In the genomic region with DNA sequence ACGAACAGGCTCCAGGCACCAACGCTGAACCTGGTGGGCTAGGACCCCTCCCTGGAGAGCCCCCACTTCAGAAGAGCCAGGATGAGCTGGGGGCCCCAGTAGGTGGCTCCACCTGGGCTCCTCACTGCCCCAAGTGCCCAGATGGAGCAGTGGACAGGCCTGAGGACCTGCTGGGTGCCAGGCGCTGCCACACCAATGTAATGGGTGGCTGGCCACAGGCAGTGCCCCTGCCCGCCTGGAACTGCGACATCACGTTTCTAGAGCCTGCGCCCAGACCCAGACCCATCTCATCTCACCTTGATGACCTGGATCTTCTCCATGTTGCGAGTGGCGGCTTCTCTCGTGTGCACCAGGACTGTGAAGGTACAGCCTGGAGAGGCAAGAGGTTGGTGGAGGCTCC, we compare ENCODE assay signal across 19 cellular contexts. TPM values are rescaled to one million over a fixed set of nuclear protein-coding genes. Genes with fewer than 3 reads are reported as not detected.
A peak's percentile ranks its signal among the peaks of the same experiment; 100 is the strongest.
DNase-seq lines count a peak whose midpoint lies in the region; ATAC-seq, FAIRE-seq and TF ChIP-seq lines count a peak whose summit lies in the region.
"Had no signal": no experiment of that assay in that cellular context is flagged by ENCODE, and none has a peak within 500 bp of the region (broad histone marks: within the 10 kb centered on the region; RNA-seq: fewer than 3 reads in every experiment).

No MANE protein-coding gene starts in this region.

- peaks cover 30% of the 10 kb centered on the region for H3K4me1 Mint-ChIP-seq in stimulated activated effector memory CD8-positive, alpha-beta T cell treated with anti-CD3 and anti-CD28 coated beads, Interleukin-12 subunit alpha, Interleukin-12 subunit beta, amount 100 ng/mL, for 72 hours

- peaks cover 19 to 24% of the 10 kb centered on the region in 2 experiments; a peak in 3 of 4 replicates for H3K36me3 ChIP-seq in HCT116 (ENCODE audit: control insufficient read depth in 1 of 2, insufficient read depth in 2 of 2, low read length in 2 of 2)
- H3K36me3 ChIP-seq in K562 (ENCODE audit: control insufficient read depth, insufficient read depth, low read length) = peaks cover 84% of the 10 kb centered on the region

- H3K4me2 ChIP-seq in HCT116 (ENCODE audit: low read length) = no peak overlapping the region
- no peak overlapping the region for H3K4me2 ChIP-seq in K562 (ENCODE audit: insufficient read depth, low read length)
- H3K4me2 ChIP-seq: BLaER1 had no signal

- DNase-seq in HCT116 (ENCODE audit: low read depth, low spot score) (no peak), K562 (ENCODE audit: extremely low read depth in 1 of 4, low spot score in 3 of 4) (no peak), NCI-H1694 treated with DMSO at 0.1 percent for 48 hours (lab: John Stamatoyannopoulos, UW) (no peak)
- no peak for DNase-seq in stimulated activated effector memory CD8-positive, alpha-beta T cell treated with anti-CD3 and anti-CD28 coated beads, Interleukin-12 subunit alpha, Interleukin-12 subunit beta, amount 100 ng/mL, for 72 hours (ENCODE audit: low spot score in 2 of 2)
- DNase-seq: 8988T; CD4-positive, alpha-beta memory T cell; DMS153; DMS79; GDM1; HFFc6 had no signal

- no peak for TF ChIP-seq POLR2A in HCT116 (IDR thresholded peaks at IDR 0.05; ENCODE audit: borderline replicate concordance, extremely low read depth, insufficient read depth, insufficient read length)
- no peak for TF ChIP-seq POLR2A in K562 (conservative IDR thresholded peaks at IDR 0.05)

- H2AFZ ChIP-seq in HCT116 (ENCODE audit: low read depth, low read length, poor library complexity, severe bottlenecking) (no peak overlapping the region), K562 (ENCODE audit: low read depth, low read length) (no peak overlapping the region)

- peaks cover 58% of the 10 kb centered on the region for H3K36me3 Mint-ChIP-seq in stimulated activated effector memory CD8-positive, alpha-beta T cell treated with anti-CD3 and anti-CD28 coated beads, Interleukin-12 subunit alpha, Interleukin-12 subunit beta, amount 100 ng/mL, for 72 hours

- BruUV-seq in HCT116 (replicated peaks; lab: Mats Ljungman, UMichigan) (no TSS peak), K562 (replicated peaks; lab: Mats Ljungman, UMichigan) (no TSS peak)

- TF ChIP-seq CTCF in GM12872 (IDR thresholded peaks at IDR 0.05; ENCODE audit: insufficient read depth, low read depth, low read length) (0 out of 3 replicates have a peak, but pooled peaks have one; percentile 8), HCT116 (IDR thresholded peaks at IDR 0.05 in 2 of 3, conservative IDR thresholded peaks at IDR 0.05 in 1 of 3; ENCODE audit: borderline replicate concordance in 1 of 3, insufficient read depth in 1 of 3, low read depth in 2 of 3, low read length in 2 of 3) (0 out of 6 replicates have a peak, but pooled peaks of 1 of the 3 experiments have one; percentile 9), K562 (IDR thresholded peaks at IDR 0.05 in 2 of 3, conservative IDR thresholded peaks at IDR 0.05 in 1 of 3; ENCODE audit: insufficient read depth in 2 of 3, low read depth in 1 of 3, low read length in 3 of 3) (peak in 2 of 3 experiments; percentile 17 to 33; a peak in 2 of 6 replicates)

- H3K27ac ChIP-seq in HCT116 (ENCODE audit: low read depth, low read length) (no peak overlapping the region), K562 (ENCODE audit: extremely low read depth, low read depth, low read length) (no peak overlapping the region)
- H3K27ac ChIP-seq: BLaER1, HL-60 had no signal

- H3K9me2 ChIP-seq in HCT116 (ENCODE audit: insufficient read depth) = no peaks in the 10 kb centered on the region

- RAD21 ChIA-PET in HCT116 (lab: Charles Lee; ENCODE audit: low non-redundant PET in 1 of 2, low total read pairs in 2 of 2, uncharacterized antibody in 2 of 2, unreplicated experiment in 2 of 2) = no interaction called here

- TF ChIP-seq RAD21 in HCT116 (IDR thresholded peaks at IDR 0.05; ENCODE audit: low read depth) = no peak
- no peak for TF ChIP-seq RAD21 in K562 (CRISPR knock-in tag; conservative IDR thresholded peaks at IDR 0.05 in 1 of 2, IDR thresholded peaks at IDR 0.05 in 1 of 2)

- ATAC-seq in HCT116 = peak; percentile 31; the same call in 1 of the 2 replicates
- ATAC-seq in K562 = no peak
- no peak for ATAC-seq in stimulated activated effector memory CD8-positive, alpha-beta T cell treated with anti-CD3 and anti-CD28 coated beads, Interleukin-12 subunit alpha, Interleukin-12 subunit beta, amount 100 ng/mL, for 72 hours
- ATAC-seq in HG03159 (IDR thresholded peaks at IDR 0.05; ENCODE audit: unreplicated experiment) = no peak
- no peak for ATAC-seq in HG03045 (IDR thresholded peaks at IDR 0.05; ENCODE audit: unreplicated experiment)

- WGBS in K562 (ENCODE audit: insufficient coverage, low coverage, missing lambda C conversion rate) = 86% methylated on average over 9 of the region's 10 CpGs

- H3K27me3 ChIP-seq in HCT116 (ENCODE audit: insufficient read depth, low read length) (no peaks in the 10 kb centered on the region), K562 (ENCODE audit: control insufficient read depth in 2 of 2, insufficient read depth in 2 of 2, low read length in 2 of 2) (no peaks in the 10 kb centered on the region)
- H3K27me3 ChIP-seq: BLaER1 had no signal

- POLR2A ChIA-PET in HCT116 (lab: Charles Lee) (no interaction called here), K562 (lab: Yijun Ruan, JAX) (interaction anchor here (0.7 to 3.7 kb wide), 8 partner anchors 10 to 181 kb away, joined by 3 to 17 read pairs (median 4); partner anchors contain the start of gene FBXO6)

- no peaks in the 10 kb centered on the region for H3K9me3 ChIP-seq in HCT116 (ENCODE audit: control insufficient read depth in 1 of 2, insufficient read depth in 1 of 2, low read depth in 1 of 2, low read length in 2 of 2)
- no peaks in the 10 kb centered on the region for H3K9me3 ChIP-seq in K562 (replicated peaks; ENCODE audit: control insufficient read depth, insufficient read depth, low read depth, low read length)
- H3K9me3 ChIP-seq: BLaER1, HAP-1 had no signal

- in situ Hi-C loops in K562 (cut with MboI) = no loop called here

- H3K4me3 ChIP-seq in HCT116 (replicated peaks in 1 of 2; ENCODE audit: low read depth in 1 of 2, low read length in 2 of 2) (no peak overlapping the region), K562 (no peak overlapping the region)
- H3K4me3 ChIP-seq: BLaER1, HAP-1 had no signal

- intact Hi-C loops in HCT116 (cut with micrococcal nuclease) = no loop called here
- intact Hi-C loops in K562 (cut with micrococcal nuclease) = no loop called here

- CTCF ChIA-PET in HCT116 (lab: Charles Lee) = interaction anchor here (1.0 kb wide), 1 partner anchor 10 kb away, joined by 3 read pairs; no protein-coding TSS in a partner anchor
- CTCF ChIA-PET in K562 (lab: Yijun Ruan, JAX; ENCODE audit: low intra/inter-chr PET ratio) = interaction anchor here (1.6 kb wide), 1 partner anchor 45 kb away, joined by 5 read pairs; no protein-coding TSS in a partner anchor

- no peak for TF ChIP-seq EP300 in K562 (IDR thresholded peaks at IDR 0.05; ENCODE audit: low read length)

- H3K9me3 Mint-ChIP-seq in stimulated activated effector memory CD8-positive, alpha-beta T cell treated with anti-CD3 and anti-CD28 coated beads, Interleukin-12 subunit alpha, Interleukin-12 subunit beta, amount 100 ng/mL, for 72 hours = no peaks in the 10 kb centered on the region
- H3K9me3 Mint-ChIP-seq: CD14-positive monocyte; CD4-positive, alpha-beta memory T cell; HFFc6 had no signal

- no peaks in the 10 kb centered on the region for H4K20me1 ChIP-seq in HCT116 (ENCODE audit: insufficient read depth)
- H4K20me1 ChIP-seq in K562 (replicated peaks; ENCODE audit: control insufficient read depth, insufficient read depth, low read length) = peaks cover 8% of the 10 kb centered on the region

- H3K79me2 ChIP-seq in HCT116 (ENCODE audit: insufficient read depth, low read length) (peaks cover 10% of the 10 kb centered on the region; the same call in 1 of the 2 replicates), K562 (ENCODE audit: control insufficient read depth, insufficient read depth, low read length) (peaks cover 17% of the 10 kb centered on the region)

- H3K4me1 ChIP-seq in HCT116 (ENCODE audit: control insufficient read depth in 1 of 2, insufficient read depth in 2 of 2, low read length in 2 of 2) = peaks cover 3 to 12% of the 10 kb centered on the region in 2 experiments; a peak in 3 of 4 replicates
- H3K4me1 ChIP-seq in K562 (replicated peaks in 1 of 2; ENCODE audit: control insufficient read depth in 2 of 2, insufficient read depth in 2 of 2, low read length in 2 of 2) = peaks cover 18 to 60% of the 10 kb centered on the region in 2 experiments

- H3K27ac Mint-ChIP-seq in stimulated activated effector memory CD8-positive, alpha-beta T cell treated with anti-CD3 and anti-CD28 coated beads, Interleukin-12 subunit alpha, Interleukin-12 subunit beta, amount 100 ng/mL, for 72 hours = peak overlapping the region; percentile 29
- H3K27ac Mint-ChIP-seq: HFFc6 had no signal

- peaks cover 12% of the 10 kb centered on the region for H3K9me1 ChIP-seq in K562 (ENCODE audit: control insufficient read depth, insufficient read depth, low read length)

- FAIRE-seq in K562 (lab: Jason Lieb, UNC) = no peak
- FAIRE-seq: H1 had no signal

- H3K4me3 Mint-ChIP-seq in stimulated activated effector memory CD8-positive, alpha-beta T cell treated with anti-CD3 and anti-CD28 coated beads, Interleukin-12 subunit alpha, Interleukin-12 subunit beta, amount 100 ng/mL, for 72 hours = no peak overlapping the region
- H3K4me3 Mint-ChIP-seq: CD14-positive monocyte; CD4-positive, alpha-beta memory T cell; HFFc6 had no signal

- no peak overlapping the region for H3K9ac ChIP-seq in HCT116 (ENCODE audit: low read length)
- peak overlapping the region in 1 of 2 experiments; percentile 20; a peak in 1 of 4 replicates for H3K9ac ChIP-seq in K562 (ENCODE audit: insufficient read depth in 1 of 2, low read depth in 2 of 2, low read length in 2 of 2)
- H3K9ac ChIP-seq: BLaER1 had no signal

RNA-seq across cellular contexts. Expression of gene MAD2L2, which starts 5.6 kb away (rescaled TPM):
- total RNA-seq in HCT116 (2021; ENCODE audit: unreplicated experiment) = 93.8 TPM
- polyA plus RNA-seq in HCT116 (2012) = 153 and 176 TPM in 2 replicates
- 61.6 and 182 TPM in 2 replicates for total RNA-seq in K562 (2011; cell fraction: chromatin; rRNA removed; ENCODE audit: low replicate concordance)
- 209 and 213 TPM in 2 replicates for total RNA-seq in K562 (2011; cell fraction: nucleolus; rRNA removed)
- total RNA-seq in K562 (2011; cell fraction: nucleoplasm; rRNA removed) = 129 and 143 TPM in 2 replicates
- 286 and 326 TPM in 2 replicates for total RNA-seq in K562 (2014; rRNA removed)
- total RNA-seq in K562 (2014; rRNA removed; fragmentation: Illumina TruSeq; extraction: Trizol) = 69.7 and 100 TPM in 2 replicates
- 143 TPM in 2 replicates for total RNA-seq in K562 (2015; rRNA removed; fragmentation: Illumina TruSeq; extraction: Trizol)
- total RNA-seq in K562 (2021) = 211 and 212 TPM in 2 replicates
- 138 and 190 TPM in 2 replicates for polyA plus RNA-seq in K562 (2011; rRNA removed)
- polyA plus RNA-seq in K562 (2011; cell fraction: cytosol; rRNA removed) = 297 and 419 TPM in 2 replicates
- polyA plus RNA-seq in K562 (2011; cell fraction: nucleus; rRNA removed) = 289 and 315 TPM in 2 replicates
- 217 and 239 TPM in 2 replicates for polyA plus RNA-seq in K562 (2012)
- polyA plus RNA-seq in K562 (2014; fragmentation: Illumina TruSeq; extraction: Trizol) = 185 and 189 TPM in 2 replicates
- polyA plus RNA-seq in K562 (2014; fragmentation: Nextera tagmentation; extraction: Ambion mirVana) = 10 to 100 TPM; 12.4 to 25.9 TPM
- 270 and 279 TPM in 2 replicates for polyA plus RNA-seq in K562 (2014; rRNA removed)
- polyA minus RNA-seq in K562 (2011; rRNA and poly(A)+ RNA removed) = 95.3 and 109 TPM in 2 replicates
- polyA minus RNA-seq in K562 (2011; cell fraction: cytosol; rRNA and poly(A)+ RNA removed) = 94.6 and 115 TPM in 2 replicates
- polyA minus RNA-seq in K562 (2011; cell fraction: nucleus; rRNA and poly(A)+ RNA removed) = 71.6 and 96.6 TPM in 2 replicates

RNA-seq across cellular contexts. Expression of gene FBXO6, which starts 11.4 kb away (rescaled TPM):
- total RNA-seq in HCT116 (2021; ENCODE audit: unreplicated experiment) (22.8 TPM), K562 (2014; rRNA removed) (44.1 and 44.9 TPM in 2 replicates), K562 (2014; rRNA removed; fragmentation: Illumina TruSeq; extraction: Trizol) (9.6 and 15.2 TPM in 2 replicates), K562 (2015; rRNA removed; fragmentation: Illumina TruSeq; extraction: Trizol) (23.8 and 24.5 TPM in 2 replicates), K562 (2021) (23.2 and 24.9 TPM in 2 replicates)
- 28.7 and 30.6 TPM in 2 replicates for polyA plus RNA-seq in HCT116 (2012)
- 3.1 and 10.3 TPM in 2 replicates for total RNA-seq in K562 (2011; cell fraction: chromatin; rRNA removed; ENCODE audit: low replicate concordance)
- 13.0 and 14.1 TPM in 2 replicates for total RNA-seq in K562 (2011; cell fraction: nucleolus; rRNA removed)
- 7.6 and 11.3 TPM in 2 replicates for total RNA-seq in K562 (2011; cell fraction: nucleoplasm; rRNA removed)
- polyA plus RNA-seq in K562 (2011; rRNA removed) (35.2 and 64.0 TPM in 2 replicates), K562 (2014; fragmentation: Illumina TruSeq; extraction: Trizol) (34.1 and 34.7 TPM in 2 replicates), K562 (2014; fragmentation: Nextera tagmentation; extraction: Ambion mirVana) (10 to 100 TPM; 10.6 to 16.4 TPM), K562 (2014; rRNA removed) (45.8 and 49.6 TPM in 2 replicates)
- 96.3 and 104 TPM in 2 replicates for polyA plus RNA-seq in K562 (2011; cell fraction: cytosol; rRNA removed)
- 14.1 and 20.6 TPM in 2 replicates for polyA plus RNA-seq in K562 (2011; cell fraction: nucleus; rRNA removed)
- polyA plus RNA-seq in K562 (2012) = 26.0 and 39.2 TPM in 2 replicates
- polyA minus RNA-seq in K562 (2011; rRNA and poly(A)+ RNA removed) = 15.9 and 20.2 TPM in 2 replicates
- 14.4 and 33.6 TPM in 2 replicates for polyA minus RNA-seq in K562 (2011; cell fraction: cytosol; rRNA and poly(A)+ RNA removed)
- polyA minus RNA-seq in K562 (2011; cell fraction: nucleus; rRNA and poly(A)+ RNA removed) = 6.2 and 9.4 TPM in 2 replicates

RNA-seq across cellular contexts. Expression of gene DRAXIN, which starts 16.1 kb away (rescaled TPM):
- total RNA-seq in HCT116 (2021; ENCODE audit: unreplicated experiment) (0.47 TPM), K562 (2014; rRNA removed) (not detected in 2 replicates), K562 (2014; rRNA removed; fragmentation: Illumina TruSeq; extraction: Trizol) (0.04 TPM in 1 of 2 replicates, not detected in the other), K562 (2015; rRNA removed; fragmentation: Illumina TruSeq; extraction: Trizol) (under 0.01 TPM in 1 of 2 replicates, not detected in the other), K562 (2021) (not detected in 2 replicates)
- 0.20 and 0.30 TPM in 2 replicates for polyA plus RNA-seq in HCT116 (2012)
- total RNA-seq in K562 (2011; cell fraction: chromatin; rRNA removed; ENCODE audit: low replicate concordance) = not detected in 2 replicates
- total RNA-seq in K562 (2011; cell fraction: nucleolus; rRNA removed) = not detected in 2 replicates
- not detected in 2 replicates for total RNA-seq in K562 (2011; cell fraction: nucleoplasm; rRNA removed)
- polyA plus RNA-seq in K562 (2011; rRNA removed) (0.01 TPM in 1 of 2 replicates, not detected in the other), K562 (2014; fragmentation: Illumina TruSeq; extraction: Trizol) (not detected in 2 replicates), K562 (2014; fragmentation: Nextera tagmentation; extraction: Ambion mirVana) (under 1 TPM in 1 of 2 experiments, not detected in 1; 0.01 TPM), K562 (2014; rRNA removed) (0.01 TPM in 1 of 2 replicates, not detected in the other)
- 0.01 TPM in 1 of 2 replicates, not detected in the other for polyA plus RNA-seq in K562 (2011; cell fraction: cytosol; rRNA removed)
- not detected in 2 replicates for polyA plus RNA-seq in K562 (2011; cell fraction: nucleus; rRNA removed)
- polyA plus RNA-seq in K562 (2012) = 0.01 TPM in 2 replicates
- polyA minus RNA-seq in K562 (2011; rRNA and poly(A)+ RNA removed) = not detected in 2 replicates
- polyA minus RNA-seq in K562 (2011; cell fraction: cytosol; rRNA and poly(A)+ RNA removed) = not detected in 2 replicates
- polyA minus RNA-seq in K562 (2011; cell fraction: nucleus; rRNA and poly(A)+ RNA removed) = not detected in 2 replicates
- total RNA-seq: HFFc6 had no signal

RNA-seq across cellular contexts. Expression of gene FBXO44, which starts 20.7 kb away (rescaled TPM):
- total RNA-seq in HCT116 (2021; ENCODE audit: unreplicated experiment) (60.9 TPM), K562 (2014; rRNA removed) (11.6 and 14.7 TPM in 2 replicates), K562 (2014; rRNA removed; fragmentation: Illumina TruSeq; extraction: Trizol) (2.6 and 3.9 TPM in 2 replicates), K562 (2015; rRNA removed; fragmentation: Illumina TruSeq; extraction: Trizol) (6.1 and 6.7 TPM in 2 replicates), K562 (2021) (15.7 and 16.4 TPM in 2 replicates)
- 51.1 and 54.2 TPM in 2 replicates for polyA plus RNA-seq in HCT116 (2012)
- 25.1 and 57.8 TPM in 2 replicates for total RNA-seq in K562 (2011; cell fraction: chromatin; rRNA removed; ENCODE audit: low replicate concordance)
- total RNA-seq in K562 (2011; cell fraction: nucleolus; rRNA removed) = 47.5 and 48.8 TPM in 2 replicates
- total RNA-seq in K562 (2011; cell fraction: nucleoplasm; rRNA removed) = 32.2 and 35.3 TPM in 2 replicates
- polyA plus RNA-seq in K562 (2011; rRNA removed) (8.3 and 18.1 TPM in 2 replicates), K562 (2014; fragmentation: Illumina TruSeq; extraction: Trizol) (5.9 and 9.8 TPM in 2 replicates), K562 (2014; fragmentation: Nextera tagmentation; extraction: Ambion mirVana) (1 to 10 TPM in 1 of 2 experiments, under 1 TPM in 1; 0.69 to 1.3 TPM), K562 (2014; rRNA removed) (20.9 and 23.7 TPM in 2 replicates)
- polyA plus RNA-seq in K562 (2011; cell fraction: cytosol; rRNA removed) = 18.0 and 19.5 TPM in 2 replicates
- 93.3 and 93.5 TPM in 2 replicates for polyA plus RNA-seq in K562 (2011; cell fraction: nucleus; rRNA removed)
- polyA plus RNA-seq in K562 (2012) = 11.8 and 19.7 TPM in 2 replicates
- polyA minus RNA-seq in K562 (2011; rRNA and poly(A)+ RNA removed) = 5.7 and 7.3 TPM in 2 replicates
- polyA minus RNA-seq in K562 (2011; cell fraction: cytosol; rRNA and poly(A)+ RNA removed) = 3.5 and 14.7 TPM in 2 replicates
- 29.5 and 46.7 TPM in 2 replicates for polyA minus RNA-seq in K562 (2011; cell fraction: nucleus; rRNA and poly(A)+ RNA removed)

RNA-seq across cellular contexts. Expression of gene FBXO2, which starts 21.1 kb away (rescaled TPM):
- total RNA-seq in HCT116 (2021; ENCODE audit: unreplicated experiment) (81.1 TPM), K562 (2014; rRNA removed) (1.1 and 1.9 TPM in 2 replicates), K562 (2014; rRNA removed; fragmentation: Illumina TruSeq; extraction: Trizol) (0.16 and 0.25 TPM in 2 replicates), K562 (2015; rRNA removed; fragmentation: Illumina TruSeq; extraction: Trizol) (0.22 and 0.41 TPM in 2 replicates), K562 (2021) (1.4 and 1.7 TPM in 2 replicates)
- polyA plus RNA-seq in HCT116 (2012) = 111 and 154 TPM in 2 replicates
- total RNA-seq in K562 (2011; cell fraction: chromatin; rRNA removed; ENCODE audit: low replicate concordance) = 0.76 and 1.9 TPM in 2 replicates
- 1.7 and 1.8 TPM in 2 replicates for total RNA-seq in K562 (2011; cell fraction: nucleolus; rRNA removed)
- 1.3 and 1.5 TPM in 2 replicates for total RNA-seq in K562 (2011; cell fraction: nucleoplasm; rRNA removed)
- polyA plus RNA-seq in K562 (2011; rRNA removed) (1.1 and 2.8 TPM in 2 replicates), K562 (2014; fragmentation: Illumina TruSeq; extraction: Trizol) (0.27 and 0.46 TPM in 2 replicates), K562 (2014; fragmentation: Nextera tagmentation; extraction: Ambion mirVana) (under 1 TPM; 0.04 to 0.27 TPM), K562 (2014; rRNA removed) (1.6 and 2.2 TPM in 2 replicates)
- 2.6 and 3.2 TPM in 2 replicates for polyA plus RNA-seq in K562 (2011; cell fraction: cytosol; rRNA removed)
- polyA plus RNA-seq in K562 (2011; cell fraction: nucleus; rRNA removed) = 4.5 and 6.3 TPM in 2 replicates
- polyA plus RNA-seq in K562 (2012) = 1.6 and 1.8 TPM in 2 replicates
- polyA minus RNA-seq in K562 (2011; rRNA and poly(A)+ RNA removed) = 0.21 and 0.48 TPM in 2 replicates
- 0.57 and 2.8 TPM in 2 replicates for polyA minus RNA-seq in K562 (2011; cell fraction: cytosol; rRNA and poly(A)+ RNA removed)
- 0.67 and 1.4 TPM in 2 replicates for polyA minus RNA-seq in K562 (2011; cell fraction: nucleus; rRNA and poly(A)+ RNA removed)
- total RNA-seq: A673 had no signal
- polyA plus RNA-seq: CD14-positive monocyte had no signal
